Comparison of ENCODE assay signal across 9 cellular contexts in genomic region chr17:77428020-77428781, GRCh38.
DNase-seq lines count a peak whose midpoint lies in the region; ATAC-seq and TF ChIP-seq lines count a peak whose summit lies in the region.
"Had no signal": no experiment of that assay in that cellular context is flagged by ENCODE, and none has a peak within 500 bp of the region (broad histone marks: within the 10 kb centered on the region; RNA-seq: fewer than 3 reads in every experiment).

No MANE protein-coding gene starts in this region.

- H3K4me1 Mint-ChIP-seq in naive B cell, result peaks cover 46 to 83% (median 76%) of the 10 kb centered on the region in 3 donors

- H3K4me1 ChIP-seq in BLaER1 treated with 17β-estradiol and CSF1 and Interleukin-3, amounts not matched to agents 10 nM and 100 nM, result peaks cover 100% of the 10 kb centered on the region in 10 experiments
- peaks cover 55 to 59% of the 10 kb centered on the region in 2 donors for H3K4me1 ChIP-seq in breast epithelium

- intact Hi-C loops in breast epithelium (cut with DNase I; ENCODE audit: low total_unique reads), result loop anchor here (10.0 kb wide), 1 partner anchor 103 kb away; no protein-coding TSS in a partner anchor

- H3K4me3 ChIP-seq in BLaER1 treated with 17β-estradiol and CSF1 and Interleukin-3, amounts not matched to agents 10 nM and 100 nM, result peak overlapping the region in 6 of 10 experiments; percentile 13 to 59 (median 39); a peak in 6 of 20 replicates
- peak overlapping the region in 1 of 3 donors; percentile 1 for H3K4me3 ChIP-seq in breast epithelium

- H3K9me3 ChIP-seq in BLaER1 treated with 17β-estradiol and CSF1 and Interleukin-3, amounts not matched to agents 10 nM and 100 nM (replicated peaks in 1 of 11), result no peaks in the 10 kb centered on the region
- no peaks in the 10 kb centered on the region for H3K9me3 ChIP-seq in breast epithelium

- no peak for TF ChIP-seq CTCF in breast epithelium (IDR thresholded peaks at IDR 0.05)

- peak overlapping the region; percentile 78 to 97 (median 96) for H3K27ac Mint-ChIP-seq in naive B cell

- DNase-seq in NOMO-1 (lab: John Stamatoyannopoulos, UW; ENCODE audit: unreplicated experiment in 2 of 2) (peak; percentile 65 to 88), breast epithelium (ENCODE audit: low spot score in 2 of 2) (no peak), naive B cell (peak; percentile 74), NCI-H748 treated with DMSO at 0.1 percent for 48 hours (lab: John Stamatoyannopoulos, UW) (no peak), epidermal melanocyte (ENCODE audit: insufficient read length, low spot score) (no peak), NCI-H2171 treated with DMSO at 0.1 percent for 48 hours (lab: John Stamatoyannopoulos, UW) (no peak)
- DNase-seq: NCI-H187 treated with DMSO at 0.1 percent for 48 hours had no signal

- H3K27me3 Mint-ChIP-seq in naive B cell, result no peaks in the 10 kb centered on the region

- peaks cover 0 to 6% (median 0%) of the 10 kb centered on the region in 11 experiments; a peak in 2 of 22 replicates for H3K36me3 ChIP-seq in BLaER1 treated with 17β-estradiol and CSF1 and Interleukin-3, amounts not matched to agents 10 nM and 100 nM
- no peaks in the 10 kb centered on the region for H3K36me3 ChIP-seq in breast epithelium

- H3K27me3 ChIP-seq in BLaER1 treated with 17β-estradiol and CSF1 and Interleukin-3, amounts not matched to agents 10 nM and 100 nM, result no peaks in the 10 kb centered on the region
- no peaks in the 10 kb centered on the region for H3K27me3 ChIP-seq in breast epithelium

- peak overlapping the region; percentile 88 to 100 (median 98) for H3K4me2 ChIP-seq in BLaER1 treated with 17β-estradiol and CSF1 and Interleukin-3, amounts not matched to agents 10 nM and 100 nM

- peak; percentile 77 to 78 for ATAC-seq in naive B cell (ENCODE audit: low read depth in 2 of 2)
- no peak for ATAC-seq in HG02938 (IDR thresholded peaks at IDR 0.05; ENCODE audit: unreplicated experiment)

- H3K9me3 Mint-ChIP-seq in naive B cell, result no peaks in the 10 kb centered on the region

- no peaks in the 10 kb centered on the region for H3K36me3 Mint-ChIP-seq in naive B cell

- peak overlapping the region in 8 of 11 experiments; percentile 62 to 95 (median 74); a peak in 15 of 22 replicates for H3K9ac ChIP-seq in BLaER1 treated with 17β-estradiol and CSF1 and Interleukin-3, amounts not matched to agents 10 nM and 100 nM

- H3K27ac ChIP-seq in BLaER1 treated with 17β-estradiol and CSF1 and Interleukin-3, amounts not matched to agents 10 nM and 100 nM, result peak overlapping the region in 9 of 11 experiments; percentile 55 to 100 (median 97); a peak in 17 of 22 replicates
- peak overlapping the region; percentile 94 to 96 for H3K27ac ChIP-seq in breast epithelium

- no peak for TF ChIP-seq POLR2A in breast epithelium (IDR thresholded peaks at IDR 0.05)

- H3K4me3 Mint-ChIP-seq in naive B cell, result peak overlapping the region; percentile 61 to 89 (median 85)

- H4K20me1 ChIP-seq in BLaER1 treated with 17β-estradiol and CSF1 and Interleukin-3, amounts not matched to agents 10 nM and 100 nM, result peaks cover 0 to 100% (median 12%) of the 10 kb centered on the region in 11 experiments; a peak in 14 of 22 replicates

Comparison
In these comparisons a context has a peak if more than half of its experiments do, and no peak if none do; other contexts are left out.
1. DNase-seq: peak in NOMO-1 (2 of 2) and naive B cell (single experiment); none in breast epithelium (0 of 2), NCI-H748 treated with DMSO at 0.1 percent for 48 hours (single experiment), epidermal melanocyte (single experiment) and NCI-H2171 treated with DMSO at 0.1 percent for 48 hours (single experiment).